ENCODE assay signal across 20 cellular contexts in the genomic region with DNA sequence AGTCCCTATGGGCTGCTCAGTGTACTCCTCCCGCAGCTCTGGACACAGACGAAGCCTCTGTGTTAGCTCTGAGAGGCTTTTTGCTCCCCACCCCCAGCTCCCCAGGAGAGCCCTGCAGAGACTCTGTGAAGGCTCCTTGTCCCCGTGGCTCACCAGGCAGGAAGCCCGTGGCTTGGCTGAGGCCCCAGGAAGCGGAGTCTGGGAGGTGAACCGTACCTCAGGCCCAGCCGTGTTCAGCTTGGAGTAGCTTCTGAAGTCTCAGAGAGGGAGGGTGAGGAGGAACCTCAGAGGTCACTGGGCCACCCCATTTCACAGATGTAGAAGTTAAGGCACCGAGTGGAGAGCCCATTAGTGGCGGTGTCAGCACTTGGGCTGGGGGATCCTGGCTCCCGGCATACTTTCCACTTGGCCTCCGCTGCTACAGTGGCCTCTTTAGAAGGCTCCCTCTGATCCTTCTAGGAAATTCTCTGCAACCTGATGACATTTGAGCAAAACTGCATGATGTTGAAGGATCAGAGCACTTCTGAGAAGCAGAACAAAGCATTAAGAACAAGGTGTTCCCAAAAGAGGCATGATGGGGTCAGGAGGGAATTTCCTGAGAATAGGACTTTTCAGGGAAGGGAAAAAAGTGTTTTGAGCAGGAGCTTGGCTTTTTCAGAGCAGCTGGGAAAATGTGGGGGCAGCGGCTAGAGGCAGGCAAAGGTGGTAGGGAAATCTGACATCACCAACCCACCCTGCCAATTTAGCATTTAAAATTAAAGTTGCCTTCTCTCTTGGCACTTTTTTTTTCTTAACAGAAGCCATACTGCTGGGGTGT.
DNase-seq lines count a peak whose midpoint lies in the region; ATAC-seq, FAIRE-seq and TF ChIP-seq lines count a peak whose summit lies in the region.
"Had no signal": no experiment of that assay in that cellular context is flagged by ENCODE, and none has a peak within 500 bp of the region (broad histone marks: within the 10 kb centered on the region; RNA-seq: fewer than 3 reads in every experiment).

No MANE protein-coding gene starts in this region.

- in situ Hi-C loops in K562 (cut with MboI): no loop called here

- H3K79me2 ChIP-seq in K562 (ENCODE audit: control insufficient read depth, insufficient read depth, low read length) (no peaks in the 10 kb centered on the region), osteoblast (ENCODE audit: insufficient read depth, low read length) (peaks cover 18% of the 10 kb centered on the region)

- BruUV-seq in K562 (replicated peaks; lab: Mats Ljungman, UMichigan): no TSS peak

- no peak for TF ChIP-seq POLR2A in K562 (conservative IDR thresholded peaks at IDR 0.05)

- no peak for FAIRE-seq in K562 (lab: Jason Lieb, UNC)
- FAIRE-seq: colon, GM18507, H1, HTR-8/SVneo had no signal

- intact Hi-C loops in K562 (cut with micrococcal nuclease): no loop called here

- H4K20me1 ChIP-seq in BLaER1 treated with 17β-estradiol and CSF1 and Interleukin-3, amounts not matched to agents 10 nM and 100 nM: no peaks in the 10 kb centered on the region
- H4K20me1 ChIP-seq in K562 (replicated peaks; ENCODE audit: control insufficient read depth, insufficient read depth, low read length) (no peaks in the 10 kb centered on the region), osteoblast (ENCODE audit: insufficient read depth, low read length) (no peaks in the 10 kb centered on the region)

- H3K27ac Mint-ChIP-seq in chondrocyte (ENCODE audit: unreplicated experiment): no peak overlapping the region

- CTCF ChIA-PET in K562 (lab: Yijun Ruan, JAX; ENCODE audit: low intra/inter-chr PET ratio): no interaction called here

- no peaks in the 10 kb centered on the region for H3K27me3 Mint-ChIP-seq in chondrocyte (ENCODE audit: low read depth)

- no peak overlapping the region for H3K9ac ChIP-seq in BLaER1 treated with 17β-estradiol and CSF1 and Interleukin-3, amounts not matched to agents 10 nM and 100 nM
- H3K9ac ChIP-seq in K562 (ENCODE audit: insufficient read depth in 1 of 2, low read depth in 2 of 2, low read length in 2 of 2): peak overlapping the region in 1 of 2 experiments; percentile 15; a peak in 1 of 4 replicates

- ATAC-seq in K562 (peak; percentile 36; the same call in 2 of the 3 replicates), HG03432 (IDR thresholded peaks at IDR 0.05; ENCODE audit: unreplicated experiment) (no peak), HG02678 (IDR thresholded peaks at IDR 0.05; ENCODE audit: unreplicated experiment) (no peak)

- no peaks in the 10 kb centered on the region for H3K27me3 ChIP-seq in BLaER1 treated with 17β-estradiol and CSF1 and Interleukin-3, amounts not matched to agents 10 nM and 100 nM
- H3K27me3 ChIP-seq in K562 (ENCODE audit: control insufficient read depth in 2 of 2, insufficient read depth in 2 of 2, low read length in 2 of 2) (no peaks in the 10 kb centered on the region), osteoblast (ENCODE audit: insufficient read depth, low read length) (no peaks in the 10 kb centered on the region)

- DNase-seq in KG1 (lab: John Stamatoyannopoulos, UW) (peak; percentile 13), K562 (ENCODE audit: extremely low read depth in 1 of 4, low spot score in 3 of 4) (no peak), osteoblast (ENCODE audit: insufficient read length, low spot score, missing footprints) (no peak), chondrocyte (ENCODE audit: low spot score) (no peak), germinal center (ENCODE audit: low spot score) (no peak)
- DNase-seq: activated CD8-positive, alpha-beta memory T cell treated with anti-CD3 and anti-CD28 coated beads for 24 hours; activated naive CD4-positive, alpha-beta T cell treated with Interleukin-2 at 50 U/mL for 16 hours; NCI-H1694; NCI-H82; retina; SJCRH30; stimulated activated CD4-positive, alpha-beta T cell treated with anti-CD3 and anti-CD28 coated beads, Interleukin-4, amount 100 ng/mL, for 4 hours; stimulated activated naive CD4-positive, alpha-beta T cell treated with Interleukin-2 at 50 U/mL for 16 hours had no signal

- TF ChIP-seq CTCF in K562 (IDR thresholded peaks at IDR 0.05 in 2 of 3, conservative IDR thresholded peaks at IDR 0.05 in 1 of 3; ENCODE audit: insufficient read depth in 2 of 3, low read depth in 1 of 3, low read length in 3 of 3) (no peak), osteoblast (IDR thresholded peaks at IDR 0.05; ENCODE audit: extremely low read depth, low read depth, low read length) (no peak), chondrocyte (IDR thresholded peaks at IDR 0.05) (no peak)

- no peak for TF ChIP-seq RAD21 in K562 (CRISPR knock-in tag; conservative IDR thresholded peaks at IDR 0.05 in 1 of 2, IDR thresholded peaks at IDR 0.05 in 1 of 2)

- no peaks in the 10 kb centered on the region for H3K9me3 Mint-ChIP-seq in chondrocyte (ENCODE audit: low read depth)

- H3K36me3 ChIP-seq in BLaER1 treated with 17β-estradiol and CSF1 and Interleukin-3, amounts not matched to agents 10 nM and 100 nM: no peaks in the 10 kb centered on the region
- no peaks in the 10 kb centered on the region for H3K36me3 ChIP-seq in K562 (ENCODE audit: control insufficient read depth, insufficient read depth, low read length)
- peaks cover 18% of the 10 kb centered on the region for H3K36me3 ChIP-seq in osteoblast (ENCODE audit: insufficient read depth, low read length)
- H3K36me3 ChIP-seq: SJCRH30 had no signal

- no peak for TF ChIP-seq EP300 in K562 (IDR thresholded peaks at IDR 0.05; ENCODE audit: low read length)

- H3K27ac ChIP-seq in BLaER1 treated with 17β-estradiol and CSF1 and Interleukin-3, amounts not matched to agents 10 nM and 100 nM: no peak overlapping the region
- H3K27ac ChIP-seq in K562 (ENCODE audit: extremely low read depth, low read depth, low read length) (no peak overlapping the region), osteoblast (ENCODE audit: low read depth, low read length) (peak overlapping the region; percentile 70)
- H3K27ac ChIP-seq: SJCRH30 had no signal

- H3K9me1 ChIP-seq in K562 (ENCODE audit: control insufficient read depth, insufficient read depth, low read length): no peaks in the 10 kb centered on the region

- no peaks in the 10 kb centered on the region for H3K36me3 Mint-ChIP-seq in chondrocyte (ENCODE audit: low read depth)

- peaks cover 5 to 26% (median 16%) of the 10 kb centered on the region in 10 experiments for H3K4me1 ChIP-seq in BLaER1 treated with 17β-estradiol and CSF1 and Interleukin-3, amounts not matched to agents 10 nM and 100 nM
- H3K4me1 ChIP-seq in K562 (replicated peaks in 1 of 2; ENCODE audit: control insufficient read depth in 2 of 2, insufficient read depth in 2 of 2, low read length in 2 of 2) (no peaks in the 10 kb centered on the region), osteoblast (ENCODE audit: insufficient read depth, low read length) (peaks cover 23% of the 10 kb centered on the region)
- H3K4me1 ChIP-seq: SJCRH30 had no signal

- peaks cover 0 to 4% (median 0%) of the 10 kb centered on the region in 11 experiments; a peak in 2 of 22 replicates for H3K9me3 ChIP-seq in BLaER1 treated with 17β-estradiol and CSF1 and Interleukin-3, amounts not matched to agents 10 nM and 100 nM (replicated peaks in 1 of 11)
- no peaks in the 10 kb centered on the region for H3K9me3 ChIP-seq in K562 (replicated peaks; ENCODE audit: control insufficient read depth, insufficient read depth, low read depth, low read length)
- H3K9me3 ChIP-seq in osteoblast (ENCODE audit: low read depth, low read length): no peaks in the 10 kb centered on the region
- H3K9me3 ChIP-seq: SJCRH30 had no signal

- POLR2A ChIA-PET in K562 (lab: Yijun Ruan, JAX): interaction anchor here (0.6 to 1.1 kb wide), 5 partner anchors 9 to 475 kb away, joined by 3 to 7 read pairs (median 3); no protein-coding TSS in a partner anchor

- peak overlapping the region in 10 of 11 experiments; percentile 10 to 69 (median 60); a peak in 18 of 22 replicates for H3K4me2 ChIP-seq in BLaER1 treated with 17β-estradiol and CSF1 and Interleukin-3, amounts not matched to agents 10 nM and 100 nM
- H3K4me2 ChIP-seq in K562 (ENCODE audit: insufficient read depth, low read length) (no peak overlapping the region), osteoblast (ENCODE audit: insufficient read depth, low read length) (no peak overlapping the region)

- no peak overlapping the region for H3K4me3 ChIP-seq in BLaER1 treated with 17β-estradiol and CSF1 and Interleukin-3, amounts not matched to agents 10 nM and 100 nM
- no peak overlapping the region for H3K4me3 ChIP-seq in K562
- no peak overlapping the region for H3K4me3 ChIP-seq in osteoblast (ENCODE audit: insufficient read depth, low read length)
- H3K4me3 ChIP-seq: SJCRH30 had no signal

- WGBS in K562 (ENCODE audit: insufficient coverage, low coverage, missing lambda C conversion rate): 37% methylated on average over 12 of the region's 12 CpGs

- H2AFZ ChIP-seq in K562 (ENCODE audit: low read depth, low read length) (0 out of 2 replicates have a peak overlapping the region, but pooled peaks have one; percentile 8), osteoblast (ENCODE audit: low read length) (peak overlapping the region; percentile 63)

- peaks cover 14% of the 10 kb centered on the region for H3K4me1 Mint-ChIP-seq in chondrocyte (ENCODE audit: low read depth)

- H3K4me3 Mint-ChIP-seq in chondrocyte (ENCODE audit: unreplicated experiment): no peak overlapping the region

TF ChIP-seq in K562, 482 proteins besides CTCF, POLR2A, EP300 and RAD21 (continues in another document):
- TF ChIP-seq KDM1A (IDR thresholded peaks at IDR 0.05) (peak in 1 of 2 experiments; percentile 24; a peak in 1 of 4 replicates), ZC3H11A (IDR thresholded peaks at IDR 0.05; ENCODE audit: low read depth, low read length) (no peak), PPARD (CRISPR knock-in tag; IDR thresholded peaks at IDR 0.05) (no peak), TEAD2 (tag; IDR thresholded peaks at IDR 0.05) (no peak), ZNF408 (CRISPR knock-in tag; IDR thresholded peaks at IDR 0.05; ENCODE audit: low read depth) (no peak)
- TF ChIP-seq, protein P1, sequence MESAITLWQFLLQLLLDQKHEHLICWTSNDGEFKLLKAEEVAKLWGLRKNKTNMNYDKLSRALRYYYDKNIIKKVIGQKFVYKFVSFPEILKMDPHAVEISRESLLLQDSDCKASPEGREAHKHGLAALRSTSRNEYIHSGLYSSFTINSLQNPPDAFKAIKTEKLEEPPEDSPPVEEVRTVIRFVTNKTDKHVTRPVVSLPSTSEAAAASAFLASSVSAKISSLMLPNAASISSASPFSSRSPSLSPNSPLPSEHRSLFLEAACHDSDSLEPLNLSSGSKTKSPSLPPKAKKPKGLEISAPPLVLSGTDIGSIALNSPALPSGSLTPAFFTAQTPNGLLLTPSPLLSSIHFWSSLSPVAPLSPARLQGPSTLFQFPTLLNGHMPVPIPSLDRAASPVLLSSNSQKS (CRISPR knock-in tag; IDR thresholded peaks at IDR 0.05): no peak
- TF ChIP-seq, protein P2, sequence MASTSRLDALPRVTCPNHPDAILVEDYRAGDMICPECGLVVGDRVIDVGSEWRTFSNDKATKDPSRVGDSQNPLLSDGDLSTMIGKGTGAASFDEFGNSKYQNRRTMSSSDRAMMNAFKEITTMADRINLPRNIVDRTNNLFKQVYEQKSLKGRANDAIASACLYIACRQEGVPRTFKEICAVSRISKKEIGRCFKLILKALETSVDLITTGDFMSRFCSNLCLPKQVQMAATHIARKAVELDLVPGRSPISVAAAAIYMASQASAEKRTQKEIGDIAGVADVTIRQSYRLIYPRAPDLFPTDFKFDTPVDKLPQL (IDR thresholded peaks at IDR 0.05; ENCODE audit: extremely low read depth, insufficient read length): no peak

Comparison
In these comparisons a context has a peak if more than half of its experiments do, and no peak if none do; other contexts are left out.
1. H3K4me2 ChIP-seq: peak in BLaER1 treated with 17β-estradiol and CSF1 and Interleukin-3, amounts not matched to agents 10 nM and 100 nM (10 of 11); none in K562 (single experiment) and osteoblast (single experiment).